11 cellular contexts compared by ENCODE assay signal in the genomic region with DNA sequence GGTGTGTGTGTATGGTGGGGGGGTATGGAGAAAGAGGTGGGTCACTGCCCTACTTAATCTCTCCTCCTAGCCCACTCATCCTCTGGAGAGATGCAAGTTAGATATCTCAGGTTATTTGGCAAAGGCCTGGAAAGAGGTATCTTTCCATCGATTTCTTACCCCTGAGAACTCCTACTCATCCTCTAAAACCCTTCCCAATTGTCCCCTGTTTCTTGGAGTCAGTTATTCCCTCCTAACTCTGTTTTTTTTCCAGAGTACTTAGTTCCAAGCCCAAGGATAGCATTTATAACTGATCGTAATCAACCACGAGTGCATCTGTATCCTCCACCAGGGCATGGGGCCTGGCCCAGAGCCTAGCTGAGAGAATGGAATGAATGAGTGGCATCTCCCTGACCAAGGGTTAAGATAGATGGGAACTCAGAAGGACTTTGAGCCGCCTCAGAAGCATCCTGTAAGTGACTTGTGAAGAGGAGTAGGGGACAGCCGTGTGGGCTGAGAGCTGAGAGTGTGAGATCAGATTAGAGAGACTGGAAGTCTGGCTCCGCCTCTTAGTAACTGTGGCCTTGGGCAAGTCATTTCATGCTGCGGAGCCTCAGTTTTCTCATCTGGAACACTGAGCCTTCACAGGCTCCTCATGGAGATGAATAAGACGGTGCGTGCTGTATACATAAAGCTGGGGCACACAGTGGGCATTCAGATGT. TPM values are rescaled to one million over a fixed set of nuclear protein-coding genes. Genes with fewer than 3 reads are reported as not detected.
DNase-seq lines count a peak whose midpoint lies in the region; ATAC-seq and TF ChIP-seq lines count a peak whose summit lies in the region.
"Had no signal": no experiment of that assay in that cellular context is flagged by ENCODE, and none has a peak within 500 bp of the region (broad histone marks: within the 10 kb centered on the region; RNA-seq: fewer than 3 reads in every experiment).

No MANE protein-coding gene starts in this region.

- in situ Hi-C loops in KBM-7 (cut with MboI; ENCODE audit: low pct_unique_long_range_greater_than_20kb, low sequenced_read_pairs), result no loop called here

- H3K9me3 Mint-ChIP-seq in CD8-positive, alpha-beta memory T cell, result no peaks in the 10 kb centered on the region
- no peaks in the 10 kb centered on the region for H3K9me3 Mint-ChIP-seq in activated B cell treated with CpG ODN at 0.5 μM for 24 hours

- no peaks in the 10 kb centered on the region for H3K27me3 ChIP-seq in CD8-positive, alpha-beta memory T cell (ENCODE audit: insufficient read depth, low read length, poor library complexity, severe bottlenecking)
- H3K27me3 ChIP-seq in spleen (replicated peaks in 1 of 7) (no peaks in the 10 kb centered on the region), MG63 (0 out of 2 replicates have a peak, but pooled peaks cover 2% of the 10 kb centered on the region)
- H3K27me3 ChIP-seq: breast epithelium had no signal

- peak in 2 of 5 donors; percentile 30 to 63 for DNase-seq in CD8-positive, alpha-beta memory T cell
- DNase-seq in activated B cell treated with CpG ODN at 0.5 μM for 24 hours (no peak), spleen (no peak), NCI-H2196 (lab: John Stamatoyannopoulos, UW; ENCODE audit: unreplicated experiment) (no peak), MG63 (no peak), KBM-7 (no peak)
- peak; percentile 27 for DNase-seq in activated gamma-delta T cell treated with anti-CD3 and anti-CD28 coated beads, Interleukin-2, amount 50 U/mL, for 16 hours (ENCODE audit: low read depth)

- POLR2A ChIA-PET in CD8-positive, alpha-beta memory T cell (lab: Charles Lee), result interaction anchor here (1.5 kb wide), 2 partner anchors 10 to 124 kb away, joined by 4 to 11 read pairs; no protein-coding TSS in a partner anchor
- POLR2A ChIA-PET in activated B cell treated with CpG ODN at 0.5 μM for 24 hours (lab: Charles Lee), result interaction anchor here (2.8 kb wide), 1 partner anchor 73 kb away, joined by 13 read pairs; a partner anchor contains a TSS

- peaks cover 74 to 90% (median 84%) of the 10 kb centered on the region in 3 donors for H3K4me1 Mint-ChIP-seq in CD8-positive, alpha-beta memory T cell
- H3K4me1 Mint-ChIP-seq in activated B cell treated with CpG ODN at 0.5 μM for 24 hours, result peaks cover 56% of the 10 kb centered on the region

- no peaks in the 10 kb centered on the region for H3K27me3 Mint-ChIP-seq in CD8-positive, alpha-beta memory T cell
- H3K27me3 Mint-ChIP-seq in activated B cell treated with CpG ODN at 0.5 μM for 24 hours, result no peaks in the 10 kb centered on the region

- CTCF ChIA-PET in CD8-positive, alpha-beta memory T cell (lab: Charles Lee), result interaction anchor here (0.8 to 1.4 kb wide), 5 partner anchors 11 to 96 kb away, joined by 3 to 6 read pairs (median 3); no protein-coding TSS in a partner anchor
- CTCF ChIA-PET in activated B cell treated with CpG ODN at 0.5 μM for 24 hours (lab: Charles Lee), result interaction anchor here (2.7 kb wide), 1 partner anchor 18 kb away, joined by 11 read pairs; no protein-coding TSS in a partner anchor

- TF ChIP-seq CTCF in activated B cell treated with CpG ODN at 0.5 μM for 24 hours (IDR thresholded peaks at IDR 0.05) (no peak), spleen (IDR thresholded peaks at IDR 0.05 in 8 of 11, conservative IDR thresholded peaks at IDR 0.05 in 3 of 11) (no peak)

- peak overlapping the region; percentile 35 to 82 (median 70) for H3K4me3 Mint-ChIP-seq in CD8-positive, alpha-beta memory T cell
- H3K4me3 Mint-ChIP-seq in activated B cell treated with CpG ODN at 0.5 μM for 24 hours, result no peak overlapping the region

- peaks cover 19% of the 10 kb centered on the region for H3K36me3 ChIP-seq in CD8-positive, alpha-beta memory T cell (ENCODE audit: insufficient read depth, low read length)
- H3K36me3 ChIP-seq in spleen (no peaks in the 10 kb centered on the region), MG63 (no peaks in the 10 kb centered on the region)
- H3K36me3 ChIP-seq: breast epithelium had no signal

- H3K36me3 Mint-ChIP-seq in CD8-positive, alpha-beta memory T cell, result peaks cover 10 to 77% (median 21%) of the 10 kb centered on the region in 3 donors
- no peaks in the 10 kb centered on the region for H3K36me3 Mint-ChIP-seq in activated B cell treated with CpG ODN at 0.5 μM for 24 hours (ENCODE audit: low read depth)

- H3K27ac Mint-ChIP-seq in CD8-positive, alpha-beta memory T cell, result peak overlapping the region; percentile 84 to 99 (median 96)
- peak overlapping the region; percentile 0 for H3K27ac Mint-ChIP-seq in activated B cell treated with CpG ODN at 0.5 μM for 24 hours

- TF ChIP-seq POLR2A in spleen (IDR thresholded peaks at IDR 0.05), result no peak

- intact Hi-C loops in activated B cell treated with CpG ODN at 0.5 μM for 24 hours (cut with micrococcal nuclease) (loop anchor here (2.0 to 5.0 kb wide), 3 partner anchors 17 to 73 kb away; a partner anchor contains a TSS), spleen (cut with DNase I; ENCODE audit: low total_unique reads) (no loop called here)

- no peaks in the 10 kb centered on the region for H3K9me3 ChIP-seq in CD8-positive, alpha-beta memory T cell (ENCODE audit: low read length)
- no peaks in the 10 kb centered on the region for H3K9me3 ChIP-seq in spleen
- no peaks in the 10 kb centered on the region for H3K9me3 ChIP-seq in MG63
- H3K9me3 ChIP-seq: breast epithelium had no signal

- peak overlapping the region; percentile 10 for H3K4me3 ChIP-seq in CD8-positive, alpha-beta memory T cell (ENCODE audit: low read length)
- H3K4me3 ChIP-seq in spleen (no peak overlapping the region), MG63 (no peak overlapping the region)
- H3K4me3 ChIP-seq: breast epithelium had no signal

- H3K27ac ChIP-seq in CD8-positive, alpha-beta memory T cell (ENCODE audit: low read depth, low read length), result no peak overlapping the region
- peak overlapping the region in 5 of 8 donors; percentile 38 to 88 (median 74) for H3K27ac ChIP-seq in spleen
- H3K27ac ChIP-seq: breast epithelium had no signal

- ATAC-seq in activated B cell treated with CpG ODN at 0.5 μM for 24 hours (ENCODE audit: low read depth) (no peak), HG03521 (IDR thresholded peaks at IDR 0.05; ENCODE audit: unreplicated experiment) (no peak)

- WGBS in spleen, 5 donors, result 76 to 85% (median 80%) methylated on average over 8 to 9 of the region's 9 CpGs

- H3K4me1 ChIP-seq in CD8-positive, alpha-beta memory T cell (ENCODE audit: insufficient read depth, low read length), result peaks cover 77% of the 10 kb centered on the region
- peaks cover 8 to 80% (median 38%) of the 10 kb centered on the region in 6 donors for H3K4me1 ChIP-seq in spleen
- H3K4me1 ChIP-seq: breast epithelium had no signal

RNA-seq across cellular contexts. Expression of a gene that starts 16.2 kb away (rescaled TPM):
- total RNA-seq in CD8-positive, alpha-beta memory T cell, result 100 to 1,000 TPM; 229 to 233 TPM
- polyA plus RNA-seq in CD8-positive, alpha-beta memory T cell, result 156 TPM
- total RNA-seq in activated B cell treated with CpG ODN at 0.5 μM for 24 hours (6.7 and 12.0 TPM in 2 replicates), spleen (10 to 100 TPM; 13.4 to 47.6 (median 31.4) TPM)
- polyA plus RNA-seq in spleen, result 10 to 100 TPM; 10.9 to 21.8 (median 20.3) TPM
- not detected in 2 replicates for total RNA-seq in MG63 (2014; rRNA removed; shearing (Covaris generic); ENCODE audit: low replicate concordance)
- total RNA-seq: H4 had no signal
- polyA plus RNA-seq: BJ had no signal

RNA-seq across cellular contexts. Expression of a gene that starts 35.8 kb away (rescaled TPM):
- 1 to 10 TPM; 1.2 to 1.5 TPM for total RNA-seq in CD8-positive, alpha-beta memory T cell
- polyA plus RNA-seq in CD8-positive, alpha-beta memory T cell, result not detected
- total RNA-seq in activated B cell treated with CpG ODN at 0.5 μM for 24 hours (76.4 and 77.8 TPM in 2 replicates), spleen (100 to 1,000 TPM in 4 of 7 donors, 10 to 100 TPM in 3; 62.9 to 133 (median 114) TPM)
- 100 to 1,000 TPM in 2 of 3 donors, 10 to 100 TPM in 1; 83.8 to 139 (median 115) TPM for polyA plus RNA-seq in spleen
- total RNA-seq in MG63 (2014; rRNA removed; shearing (Covaris generic); ENCODE audit: low replicate concordance), result not detected in 2 replicates

Comparison
In these comparisons a context has a peak if more than half of its experiments do, and no peak if none do; other contexts are left out.
1. RNA of a gene that starts 35.8 kb away (total RNA-seq): 62.9 to 133 TPM in spleen and 76.4 to 77.8 TPM in activated B cell treated with CpG ODN at 0.5 μM for 24 hours; 1.2 to 1.5 TPM in CD8-positive, alpha-beta memory T cell and not detected in MG63; every median in the first group is over 10 times any median in the second.